In genomic region chr12:108884116-108885012, GRCh38 we compare ENCODE assay signal across 9 cellular contexts. TPM values are rescaled to one million over a fixed set of nuclear protein-coding genes. Genes with fewer than 3 reads are reported as not detected.
DNase-seq lines count a peak whose midpoint lies in the region; ATAC-seq lines count a peak whose summit lies in the region.
"Had no signal": no experiment of that assay in that cellular context is flagged by ENCODE, and none has a peak within 500 bp of the region (broad histone marks: within the 10 kb centered on the region; RNA-seq: fewer than 3 reads in every experiment).

No MANE protein-coding gene starts in this region.

- no peaks in the 10 kb centered on the region for H3K4me1 Mint-ChIP-seq in central memory CD8-positive, alpha-beta T cell
- peaks cover 0 to 2% of the 10 kb centered on the region in 2 donors for H3K4me1 Mint-ChIP-seq in stimulated activated naive B cell treated with anti-CD40 and anti-IgM and Interleukin-4, amounts not matched to agents 10 μg/mL and 1 μg/mL and 100 μg/mL, for 72 hours

- no peak overlapping the region for H3K4me3 Mint-ChIP-seq in central memory CD8-positive, alpha-beta T cell
- no peak overlapping the region for H3K4me3 Mint-ChIP-seq in stimulated activated naive B cell treated with anti-CD40 and anti-IgM and Interleukin-4, amounts not matched to agents 10 μg/mL and 1 μg/mL and 100 μg/mL, for 72 hours

- ATAC-seq in activated CD4-positive, CD25-positive, alpha-beta regulatory T cell treated with anti-CD3 and anti-CD28 coated beads, Interleukin-2, amount 50 U/mL, for 24 hours, result peak; percentile 70 to 73
- peak; percentile 54 for ATAC-seq in central memory CD8-positive, alpha-beta T cell (replicated peaks; ENCODE audit: extremely low read depth, poor library complexity, severe bottlenecking)
- ATAC-seq in stimulated activated naive B cell treated with anti-CD40 and anti-IgM and Interleukin-4, amounts not matched to agents 10 μg/mL and 1 μg/mL and 100 μg/mL, for 72 hours (replicated peaks), result peak; percentile 87
- no peak for ATAC-seq in HG03565 (IDR thresholded peaks at IDR 0.05; ENCODE audit: unreplicated experiment)

- H3K9me3 Mint-ChIP-seq in central memory CD8-positive, alpha-beta T cell, result no peaks in the 10 kb centered on the region
- H3K9me3 Mint-ChIP-seq in stimulated activated naive B cell treated with anti-CD40 and anti-IgM and Interleukin-4, amounts not matched to agents 10 μg/mL and 1 μg/mL and 100 μg/mL, for 72 hours, result no peaks in the 10 kb centered on the region

- H3K36me3 Mint-ChIP-seq in central memory CD8-positive, alpha-beta T cell (ENCODE audit: insufficient read depth), result no peaks in the 10 kb centered on the region
- H3K36me3 Mint-ChIP-seq in stimulated activated naive B cell treated with anti-CD40 and anti-IgM and Interleukin-4, amounts not matched to agents 10 μg/mL and 1 μg/mL and 100 μg/mL, for 72 hours, result no peaks in the 10 kb centered on the region

- H3K27ac Mint-ChIP-seq in central memory CD8-positive, alpha-beta T cell (ENCODE audit: low read depth), result no peak overlapping the region
- H3K27ac Mint-ChIP-seq in stimulated activated naive B cell treated with anti-CD40 and anti-IgM and Interleukin-4, amounts not matched to agents 10 μg/mL and 1 μg/mL and 100 μg/mL, for 72 hours, result no peak overlapping the region

- DNase-seq in G401 (ENCODE audit: low spot score), result peak; percentile 28
- peak; percentile 72 for DNase-seq in MV-4-11 (lab: John Stamatoyannopoulos, UW)
- DNase-seq in central memory CD8-positive, alpha-beta T cell (ENCODE audit: low spot score in 2 of 2), result peak; percentile 28 to 31
- DNase-seq in medulla oblongata (ENCODE audit: extremely low spot score), result peak; percentile 41
- DNase-seq in stimulated activated naive B cell treated with anti-CD40 and anti-IgM and Interleukin-4, amounts not matched to agents 10 μg/mL and 1 μg/mL and 100 μg/mL, for 72 hours, result peak; percentile 37
- no peak for DNase-seq in putamen (ENCODE audit: low spot score)

- H3K27me3 Mint-ChIP-seq in central memory CD8-positive, alpha-beta T cell, result no peaks in the 10 kb centered on the region
- H3K27me3 Mint-ChIP-seq in stimulated activated naive B cell treated with anti-CD40 and anti-IgM and Interleukin-4, amounts not matched to agents 10 μg/mL and 1 μg/mL and 100 μg/mL, for 72 hours, result peaks cover 2 to 8% of the 10 kb centered on the region in 2 donors

- in situ Hi-C loops in G401 (cut with HindIII; ENCODE audit: low sequenced_read_pairs), result no loop called here

RNA-seq across cellular contexts. Expression of gene DAO, which starts 4.5 kb away (rescaled TPM):
- total RNA-seq in G401 (2014; rRNA removed; shearing (Covaris generic)), result 21.5 and 22.1 TPM in 2 replicates
- total RNA-seq: T-helper 1 cell treated with Interleukin-12 subunit alpha and Interleukin-12 subunit beta and Interleukin-4 antibody, amounts not matched to agents 30 ng/mL and 1 ng/mL, for 36 hours had no signal

RNA-seq across cellular contexts. Expression of gene SSH1, which starts 27.0 kb away (rescaled TPM):
- 34.8 and 45.1 TPM in 2 replicates for total RNA-seq in G401 (2014; rRNA removed; shearing (Covaris generic))
